Comparison of ENCODE assay signal across 15 cellular contexts in genomic region chr22:28885939-28886338, GRCh38. TPM values are rescaled to one million over a fixed set of nuclear protein-coding genes. Genes with fewer than 3 reads are reported as not detected.
DNase-seq lines count a peak whose midpoint lies in the region; ATAC-seq, FAIRE-seq and TF ChIP-seq lines count a peak whose summit lies in the region.
"Had no signal": no experiment of that assay in that cellular context is flagged by ENCODE, and none has a peak within 500 bp of the region (broad histone marks: within the 10 kb centered on the region; RNA-seq: fewer than 3 reads in every experiment).

No MANE protein-coding gene starts in this region.

- peaks cover 0 to 23% (median 9%) of the 10 kb centered on the region in 4 donors for H3K4me1 Mint-ChIP-seq in CD4-positive, CD25-positive, alpha-beta regulatory T cell
- peaks cover 61% of the 10 kb centered on the region for H3K4me1 Mint-ChIP-seq in neural crest cell

- intact Hi-C loops in endothelial cell of umbilical vein (cut with micrococcal nuclease) (no loop called here), thyroid gland (cut with DNase I) (no loop called here)

- TF ChIP-seq POLR2A in NB4 (IDR thresholded peaks at IDR 0.05; ENCODE audit: extremely low read depth, insufficient read length) = no peak
- no peak for TF ChIP-seq POLR2A in endothelial cell of umbilical vein (IDR thresholded peaks at IDR 0.05; ENCODE audit: low read depth, low read length)
- TF ChIP-seq POLR2A in thyroid gland (IDR thresholded peaks at IDR 0.05) = no peak

- H3K4me1 ChIP-seq in CD4-positive, CD25-positive, alpha-beta regulatory T cell (ENCODE audit: control insufficient read depth, insufficient read depth, low read length, poor library complexity, severe bottlenecking) = peaks cover 10% of the 10 kb centered on the region
- H3K4me1 ChIP-seq in endothelial cell of umbilical vein (ENCODE audit: control insufficient read depth, extremely low read depth, insufficient read depth, low read length) (peaks cover 11% of the 10 kb centered on the region), thyroid gland (peaks cover 26 to 29% of the 10 kb centered on the region in 2 donors)

- H3K36me3 Mint-ChIP-seq in CD4-positive, CD25-positive, alpha-beta regulatory T cell = no peaks in the 10 kb centered on the region
- H3K36me3 Mint-ChIP-seq in neural crest cell (ENCODE audit: low read depth) = no peaks in the 10 kb centered on the region

- ATAC-seq in CD4-positive, CD25-positive, alpha-beta regulatory T cell (ENCODE audit: low read depth in 2 of 2) = no peak
- no peak for ATAC-seq in GM18868 (IDR thresholded peaks at IDR 0.05; ENCODE audit: unreplicated experiment)

- no peaks in the 10 kb centered on the region for H4K20me1 ChIP-seq in endothelial cell of umbilical vein (replicated peaks; ENCODE audit: control insufficient read depth, extremely low read depth, insufficient read depth, low read length)

- H3K9me1 ChIP-seq in endothelial cell of umbilical vein (replicated peaks; ENCODE audit: control insufficient read depth, extremely low read depth, insufficient read depth, low read length) = no peaks in the 10 kb centered on the region

- H3K27ac ChIP-seq in CD4-positive, CD25-positive, alpha-beta regulatory T cell (ENCODE audit: insufficient read depth, low read length, poor library complexity, severe bottlenecking) = no peak overlapping the region
- H3K27ac ChIP-seq in endothelial cell of umbilical vein (ENCODE audit: insufficient read depth, low read depth, low read length) (no peak overlapping the region), thyroid gland (no peak overlapping the region)
- H3K27ac ChIP-seq: KMS-11 had no signal

- peak overlapping the region in 3 of 4 donors; percentile 56 to 59 (median 58) for H3K4me3 Mint-ChIP-seq in CD4-positive, CD25-positive, alpha-beta regulatory T cell
- peak overlapping the region; percentile 87 for H3K4me3 Mint-ChIP-seq in neural crest cell
- H3K4me3 Mint-ChIP-seq: stimulated activated naive CD8-positive, alpha-beta T cell treated with anti-CD3 and anti-CD28 coated beads, Interleukin-15, Interleukin-2, amounts not matched to agents 100 ng/mL and 50 ng/mL, for 24 hours had no signal

- H3K79me2 ChIP-seq in endothelial cell of umbilical vein (ENCODE audit: control insufficient read depth, insufficient read depth, low read length) = peaks cover 8% of the 10 kb centered on the region

- no peak overlapping the region for H3K4me3 ChIP-seq in CD4-positive, CD25-positive, alpha-beta regulatory T cell (ENCODE audit: low read depth, low read length)
- H3K4me3 ChIP-seq in NB4 (ENCODE audit: low read depth, low read length) (peak overlapping the region; percentile 23), endothelial cell of umbilical vein (replicated peaks in 1 of 3; ENCODE audit: insufficient read depth in 1 of 3, low read depth in 1 of 3, low read length in 3 of 3) (no peak overlapping the region), thyroid gland (replicated peaks in 1 of 3) (no peak overlapping the region)

- no peaks in the 10 kb centered on the region for H3K9me3 ChIP-seq in CD4-positive, CD25-positive, alpha-beta regulatory T cell (ENCODE audit: control insufficient read depth in 2 of 2, low read length in 2 of 2)
- H3K9me3 ChIP-seq in endothelial cell of umbilical vein (replicated peaks; ENCODE audit: control insufficient read depth, insufficient read depth, low read length) (no peaks in the 10 kb centered on the region), thyroid gland (no peaks in the 10 kb centered on the region)

- dilution Hi-C loops in endothelial cell of umbilical vein (cut with MboI; ENCODE audit: extremely low pct_ligation_motif_present, low sequenced_read_pairs) = no loop called here

- no peak overlapping the region for H3K9ac ChIP-seq in endothelial cell of umbilical vein (replicated peaks; ENCODE audit: extremely low read depth, insufficient read depth, low read length)
- H3K9ac ChIP-seq: KMS-11 had no signal

- POLR2A ChIA-PET in endothelial cell of umbilical vein (lab: Charles Lee) = interaction anchor here (0.6 to 0.7 kb wide), 2 partner anchors 41 to 504 kb away, joined by 3 read pairs; no protein-coding TSS in a partner anchor

- CTCF ChIA-PET in endothelial cell of umbilical vein (lab: Charles Lee) = interaction anchor here (0.7 to 2.0 kb wide), 4 partner anchors 30 to 155 kb away, joined by 3 to 8 read pairs (median 4); no protein-coding TSS in a partner anchor

- peaks cover 43% of the 10 kb centered on the region for H3K27me3 Mint-ChIP-seq in CD4-positive, CD25-positive, alpha-beta regulatory T cell
- no peaks in the 10 kb centered on the region for H3K27me3 Mint-ChIP-seq in neural crest cell (ENCODE audit: low read depth)

- 74 to 77% methylated on average over 3 of the region's 3 CpGs for WGBS in thyroid gland, 2 donors

- H2AFZ ChIP-seq in endothelial cell of umbilical vein (ENCODE audit: low read depth, low read length) = no peak overlapping the region

- no peak overlapping the region for H3K4me2 ChIP-seq in endothelial cell of umbilical vein (ENCODE audit: insufficient read depth, low read length)

- BruUV-seq in endothelial cell of umbilical vein (replicated peaks; lab: Mats Ljungman, UMichigan) = no TSS peak

- H3K36me3 ChIP-seq in CD4-positive, CD25-positive, alpha-beta regulatory T cell (ENCODE audit: control insufficient read depth, insufficient read depth, low read length) = no peaks in the 10 kb centered on the region
- H3K36me3 ChIP-seq in endothelial cell of umbilical vein (ENCODE audit: control insufficient read depth in 2 of 2, extremely low read depth in 1 of 2, insufficient read depth in 2 of 2, low read length in 2 of 2) = no peaks in the 10 kb centered on the region
- H3K36me3 ChIP-seq in thyroid gland = no peaks in the 10 kb centered on the region

- H3K27ac Mint-ChIP-seq in CD4-positive, CD25-positive, alpha-beta regulatory T cell = no peak overlapping the region
- H3K27ac Mint-ChIP-seq in neural crest cell (ENCODE audit: unreplicated experiment) = no peak overlapping the region
- H3K27ac Mint-ChIP-seq: stimulated activated naive CD8-positive, alpha-beta T cell treated with anti-CD3 and anti-CD28 coated beads, Interleukin-15, Interleukin-2, amounts not matched to agents 100 ng/mL and 50 ng/mL, for 24 hours had no signal

- DNase-seq in CD4-positive, CD25-positive, alpha-beta regulatory T cell = no peak
- DNase-seq in NB4 (ENCODE audit: low read depth) (peak; percentile 47), endothelial cell of umbilical vein (ENCODE audit: low read depth, low spot score) (no peak), neural crest cell (ENCODE audit: low read depth, low spot score) (no peak), islet precursor cell (no peak), COLO668 (lab: John Stamatoyannopoulos, UW; ENCODE audit: unreplicated experiment) (no peak), thyroid gland (no peak)
- DNase-seq: activated CD4-positive, CD25-positive, alpha-beta regulatory T cell treated with anti-CD3 and anti-CD28 coated beads, Interleukin-2, amount 50 U/mL, for 72 hours; cerebellar nuclear complex; head of caudate nucleus; NCI-H1694; NCI-H524 had no signal

- H3K27me3 ChIP-seq in CD4-positive, CD25-positive, alpha-beta regulatory T cell (ENCODE audit: control insufficient read depth, insufficient read depth, low read length) = peaks cover 13% of the 10 kb centered on the region
- no peaks in the 10 kb centered on the region for H3K27me3 ChIP-seq in endothelial cell of umbilical vein (ENCODE audit: control insufficient read depth in 2 of 2, insufficient read depth in 2 of 2, low read length in 2 of 2)
- H3K27me3 ChIP-seq in thyroid gland = no peaks in the 10 kb centered on the region

- H3K9me3 Mint-ChIP-seq in CD4-positive, CD25-positive, alpha-beta regulatory T cell = no peaks in the 10 kb centered on the region
- no peaks in the 10 kb centered on the region for H3K9me3 Mint-ChIP-seq in neural crest cell
- H3K9me3 Mint-ChIP-seq: stimulated activated naive CD8-positive, alpha-beta T cell treated with anti-CD3 and anti-CD28 coated beads, Interleukin-15, Interleukin-2, amounts not matched to agents 100 ng/mL and 50 ng/mL, for 24 hours had no signal

- TF ChIP-seq CTCF in NB4 (IDR thresholded peaks at IDR 0.05; ENCODE audit: low read depth, low read length) = no peak
- TF ChIP-seq CTCF in endothelial cell of umbilical vein (IDR thresholded peaks at IDR 0.05; ENCODE audit: extremely low read depth in 1 of 2, insufficient read depth in 1 of 2, low read depth in 1 of 2, low read length in 2 of 2) = no peak
- no peak for TF ChIP-seq CTCF in neural crest cell (conservative IDR thresholded peaks at IDR 0.05)
- TF ChIP-seq CTCF in thyroid gland (IDR thresholded peaks at IDR 0.05) = no peak

- FAIRE-seq in endothelial cell of umbilical vein (lab: Jason Lieb, UNC) = peak; percentile 47

TF ChIP-seq in endothelial cell of umbilical vein, 7 proteins besides CTCF, POLR2A, EP300 and RAD21:
- no peak for TF ChIP-seq MYC (IDR thresholded peaks at IDR 0.05; ENCODE audit: low read depth, low read length)

RNA-seq across cellular contexts. Expression of gene ZNRF3, which starts 2.6 kb away (rescaled TPM):
- 0.35 TPM for total RNA-seq in CD4-positive, CD25-positive, alpha-beta regulatory T cell
- under 1 TPM; 0.06 to 0.30 (median 0.19) TPM for polyA plus RNA-seq in CD4-positive, CD25-positive, alpha-beta regulatory T cell
- total RNA-seq in endothelial cell of umbilical vein (4.4 and 5.2 TPM in 2 replicates), neural crest cell (18.5 and 18.9 TPM in 2 replicates), thyroid gland (10 to 100 TPM; 10.4 to 18.0 (median 14.2) TPM)
- polyA plus RNA-seq in endothelial cell of umbilical vein = 2.7 and 3.4 TPM in 2 replicates
- polyA plus RNA-seq in endothelial cell of umbilical vein (2011; cell fraction: cytosol; rRNA removed) = 1.8 and 1.9 TPM in 2 replicates
- polyA plus RNA-seq in endothelial cell of umbilical vein (2011; cell fraction: nucleus; rRNA removed) = 2.5 TPM in 2 replicates
- 2.1 and 2.2 TPM in 2 replicates for polyA plus RNA-seq in endothelial cell of umbilical vein (2012)
- 2.8 and 3.0 TPM in 2 replicates for polyA minus RNA-seq in endothelial cell of umbilical vein
- 3.7 TPM for polyA minus RNA-seq in endothelial cell of umbilical vein (2011; cell fraction: cytosol; rRNA and poly(A)+ RNA removed)
- polyA minus RNA-seq in endothelial cell of umbilical vein (2011; cell fraction: nucleus; rRNA and poly(A)+ RNA removed) = 2.0 and 3.2 TPM in 2 replicates
